Comparison of ENCODE assay signal across 1 cellular context in genomic region chr20:41138217-41138526, GRCh38.
TF ChIP-seq lines count a peak whose summit lies in the region.

No MANE protein-coding gene starts in this region.

TF ChIP-seq in HepG2, 621 proteins besides CTCF, POLR2A, EP300 and RAD21 (continued from another document and continues in another):
- TF ChIP-seq ZBTB38 (CRISPR knock-in tag; IDR thresholded peaks at IDR 0.05) (no peak), HNRNPLL (IDR thresholded peaks at IDR 0.05; ENCODE audit: low read depth, low read length, poor library complexity, severe bottlenecking) (no peak), ZNF234 (CRISPR knock-in tag; conservative IDR thresholded peaks at IDR 0.05) (0 out of 2 replicates have a peak, but pooled peaks have one; percentile 1), SIX1 (CRISPR knock-in tag; IDR thresholded peaks at IDR 0.05; ENCODE audit: borderline replicate concordance) (no peak), MAZ (IDR thresholded peaks at IDR 0.05; ENCODE audit: borderline replicate concordance, low read depth, low read length) (no peak), MAZ (CRISPR knock-in tag; IDR thresholded peaks at IDR 0.05; ENCODE audit: low read depth) (0 out of 2 replicates have a peak, but pooled peaks have one; percentile 5), NFRKB (IDR thresholded peaks at IDR 0.05) (no peak), CBX2 (IDR thresholded peaks at IDR 0.05; ENCODE audit: low read depth, low read length) (no peak), CBX2 (CRISPR knock-in tag; IDR thresholded peaks at IDR 0.05; ENCODE audit: low read depth) (no peak), USF2 (IDR thresholded peaks at IDR 0.05; ENCODE audit: low read depth, low read length) (no peak), USF2 (CRISPR knock-in tag; IDR thresholded peaks at IDR 0.05; ENCODE audit: borderline replicate concordance) (no peak), AKAP8 (CRISPR knock-in tag; IDR thresholded peaks at IDR 0.05) (no peak), ZBTB25 (CRISPR knock-in tag; IDR thresholded peaks at IDR 0.05) (no peak), FOXK1 (CRISPR knock-in tag; IDR thresholded peaks at IDR 0.05; ENCODE audit: borderline replicate concordance, low read depth) (no peak), CHD2 (IDR thresholded peaks at IDR 0.05; ENCODE audit: low read depth, low read length) (no peak), FUBP1 (CRISPR knock-in tag; IDR thresholded peaks at IDR 0.05; ENCODE audit: borderline replicate concordance) (no peak), ZNF205 (CRISPR knock-in tag; IDR thresholded peaks at IDR 0.05) (no peak), SYNCRIP (IDR thresholded peaks at IDR 0.05; ENCODE audit: insufficient read depth, low read depth, low read length) (no peak), ZNF256 (CRISPR knock-in tag; conservative IDR thresholded peaks at IDR 0.05) (no peak), MLX (CRISPR knock-in tag; IDR thresholded peaks at IDR 0.05) (no peak), MNT (IDR thresholded peaks at IDR 0.05) (no peak), ZNF24 (IDR thresholded peaks at IDR 0.05) (no peak), HNF1A (IDR thresholded peaks at IDR 0.05; ENCODE audit: low read depth) (no peak), HNF1A (CRISPR knock-in tag; IDR thresholded peaks at IDR 0.05; ENCODE audit: borderline replicate concordance) (no peak), NFE2L2 (IDR thresholded peaks at IDR 0.05; ENCODE audit: low read length) (no peak), YEATS4 (CRISPR knock-in tag; IDR thresholded peaks at IDR 0.05; ENCODE audit: borderline replicate concordance) (no peak), ZNF124 (CRISPR knock-in tag; IDR thresholded peaks at IDR 0.05) (no peak), ZNF546 (CRISPR knock-in tag; conservative IDR thresholded peaks at IDR 0.05) (no peak), U2AF1 (optimal IDR thresholded peaks at IDR 0.05; ENCODE audit: low read depth, low read length) (peak; percentile 91), ZFP90 (CRISPR knock-in tag; IDR thresholded peaks at IDR 0.05; ENCODE audit: borderline replicate concordance) (peak; percentile 24; the same call in 1 of the 2 replicates), ZNF563 (CRISPR knock-in tag; IDR thresholded peaks at IDR 0.05) (no peak), NAIF1 (CRISPR knock-in tag; IDR thresholded peaks at IDR 0.05; ENCODE audit: borderline replicate concordance) (0 out of 2 replicates have a peak, but pooled peaks have one; percentile 36), ZNF33A (CRISPR knock-in tag; IDR thresholded peaks at IDR 0.05; ENCODE audit: borderline replicate concordance) (no peak), NRL (CRISPR knock-in tag; IDR thresholded peaks at IDR 0.05; ENCODE audit: borderline replicate concordance) (no peak), MXD3 (CRISPR knock-in tag; IDR thresholded peaks at IDR 0.05) (no peak), ZNF598 (CRISPR knock-in tag; IDR thresholded peaks at IDR 0.05; ENCODE audit: borderline replicate concordance) (no peak), ZNF335 (CRISPR knock-in tag; IDR thresholded peaks at IDR 0.05) (no peak), ARID2 (CRISPR knock-in tag; IDR thresholded peaks at IDR 0.05; ENCODE audit: borderline replicate concordance) (no peak), ZBTB8A (CRISPR knock-in tag; IDR thresholded peaks at IDR 0.05; ENCODE audit: borderline replicate concordance, low read depth) (0 out of 2 replicates have a peak, but pooled peaks have one; percentile 23), ZFP36L2 (CRISPR knock-in tag; IDR thresholded peaks at IDR 0.05) (no peak), MTA1 (CRISPR knock-in tag; IDR thresholded peaks at IDR 0.05; ENCODE audit: borderline replicate concordance) (no peak), ZNF609 (CRISPR knock-in tag; IDR thresholded peaks at IDR 0.05; ENCODE audit: borderline replicate concordance) (no peak), ATF7-NPFF (CRISPR knock-in tag; IDR thresholded peaks at IDR 0.05; ENCODE audit: low read depth) (no peak), CREM (IDR thresholded peaks at IDR 0.05) (no peak), CREM (CRISPR knock-in tag; IDR thresholded peaks at IDR 0.05) (no peak), KLF9 (CRISPR knock-in tag; IDR thresholded peaks at IDR 0.05; ENCODE audit: low read depth) (no peak), SNAI1 (CRISPR knock-in tag; IDR thresholded peaks at IDR 0.05; ENCODE audit: borderline replicate concordance) (peak; percentile 54; the same call in 1 of the 2 replicates), ZNF644 (CRISPR knock-in tag; IDR thresholded peaks at IDR 0.05; ENCODE audit: low read depth) (no peak), ELF1 (CRISPR knock-in tag; IDR thresholded peaks at IDR 0.05) (no peak), YEATS2 (CRISPR knock-in tag; IDR thresholded peaks at IDR 0.05; ENCODE audit: borderline replicate concordance) (peak; percentile 10; the same call in 1 of the 2 replicates), ATF2 (CRISPR knock-in tag; IDR thresholded peaks at IDR 0.05) (no peak), GZF1 (CRISPR knock-in tag; IDR thresholded peaks at IDR 0.05) (no peak)
